In the genomic region with DNA sequence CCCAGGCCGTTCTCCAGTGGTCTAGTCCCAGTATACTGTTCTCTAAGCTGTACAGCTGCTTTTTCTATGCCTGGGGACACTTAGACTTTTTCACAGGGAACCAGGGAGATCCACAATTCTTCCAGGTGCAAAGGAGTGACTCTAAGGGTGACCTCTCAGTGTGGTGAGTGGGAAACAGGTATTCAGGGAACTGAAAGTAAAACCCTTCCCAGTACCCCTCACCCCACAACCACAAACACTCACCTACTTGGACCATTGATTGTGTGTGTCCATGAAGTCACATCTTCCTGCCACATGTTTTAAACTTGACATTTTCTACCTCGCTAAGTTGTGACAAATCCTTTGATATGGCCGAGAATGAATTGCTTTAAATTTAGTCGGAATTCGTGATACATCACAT, we compare ENCODE assay signal across 12 cellular contexts.
"Had no signal": no experiment of that assay in that cellular context is flagged by ENCODE, and none has a peak within 500 bp of the region (broad histone marks: within the 10 kb centered on the region; RNA-seq: fewer than 3 reads in every experiment).

No MANE protein-coding gene starts in this region.

- H3K27ac Mint-ChIP-seq: nephron, WTC11 had no signal

- ATAC-seq: sciatic nerve; stimulated activated naive CD8-positive, alpha-beta T cell treated with anti-CD3 and anti-CD28 coated beads, Interleukin-15, Interleukin-2, amounts not matched to agents 100 U/mL and 50 U/mL, for 24 hours; WTC11 had no signal

- H3K4me1 Mint-ChIP-seq: WTC11 had no signal

- H3K4me3 Mint-ChIP-seq: nephron, WTC11 had no signal

- DNase-seq: activated T-cell treated with anti-CD3 and anti-CD28 coated beads for 4 hours; left colon; occipital lobe; SJCRH30; spleen; stimulated activated CD4-positive, alpha-beta T cell treated with anti-CD3 and anti-CD28 coated beads, Interleukin-1b, Interleukin-23, amount 100 ng/mL, for 48 hours; stimulated activated naive CD8-positive, alpha-beta T cell treated with anti-CD3 and anti-CD28 coated beads, Interleukin-15, Interleukin-2, amounts not matched to agents 100 U/mL and 50 U/mL, for 24 hours; T1000; testis had no signal
